In genomic region chr14:92515510-92516343, GRCh38 we compare ENCODE assay signal across 10 cellular contexts. TPM values are rescaled to one million over a fixed set of nuclear protein-coding genes. Genes with fewer than 3 reads are reported as not detected.
DNase-seq lines count a peak whose midpoint lies in the region; ATAC-seq and TF ChIP-seq lines count a peak whose summit lies in the region.
"Had no signal": no experiment of that assay in that cellular context is flagged by ENCODE, and none has a peak within 500 bp of the region (broad histone marks: within the 10 kb centered on the region; RNA-seq: fewer than 3 reads in every experiment).

No MANE protein-coding gene starts in this region.

- H3K4me3 ChIP-seq in CD8-positive, alpha-beta memory T cell (ENCODE audit: low read length): no peak overlapping the region
- H3K4me3 ChIP-seq in Loucy (ENCODE audit: low read length, poor library complexity, severe bottlenecking): peak overlapping the region; percentile 96
- peak overlapping the region; percentile 85 for H3K4me3 ChIP-seq in coronary artery
- no peak overlapping the region for H3K4me3 ChIP-seq in parathyroid adenoma (ENCODE audit: low read depth, low read length)

- H3K4me2 ChIP-seq in Loucy (ENCODE audit: low read depth, low read length, poor library complexity, severe bottlenecking): peak overlapping the region; percentile 97
- H3K4me2 ChIP-seq in parathyroid adenoma (ENCODE audit: low read length): no peak overlapping the region

- peak overlapping the region; percentile 15 for H3K27ac ChIP-seq in CD8-positive, alpha-beta memory T cell (ENCODE audit: low read depth, low read length)
- H3K27ac ChIP-seq in coronary artery (peak overlapping the region; percentile 87 to 91), parathyroid adenoma (peak overlapping the region; percentile 34)

- H3K4me3 Mint-ChIP-seq in CD8-positive, alpha-beta memory T cell: peak overlapping the region; percentile 68 to 92 (median 83)

- DNase-seq in CD8-positive, alpha-beta memory T cell: no peak
- DNase-seq in coronary artery (ENCODE audit: low spot score) (peak; percentile 54), Ammon's horn (ENCODE audit: low spot score) (no peak), NCI-H1436 treated with DMSO at 0.1 percent for 48 hours (lab: John Stamatoyannopoulos, UW) (no peak)
- DNase-seq: kidney, NCI-H2227 treated with DMSO at 0.1 percent for 48 hours, SW 1271 had no signal

- H3K4me1 Mint-ChIP-seq in CD8-positive, alpha-beta memory T cell: peaks cover 66 to 85% (median 68%) of the 10 kb centered on the region in 3 donors

- no peaks in the 10 kb centered on the region for H3K36me3 ChIP-seq in CD8-positive, alpha-beta memory T cell (ENCODE audit: insufficient read depth, low read length)
- no peaks in the 10 kb centered on the region for H3K36me3 ChIP-seq in Loucy (ENCODE audit: insufficient read depth, low read length)
- no peaks in the 10 kb centered on the region for H3K36me3 ChIP-seq in parathyroid adenoma (ENCODE audit: control insufficient read depth, insufficient read depth, low read length)

- H3K9me3 ChIP-seq in CD8-positive, alpha-beta memory T cell (ENCODE audit: low read length): no peaks in the 10 kb centered on the region
- H3K9me3 ChIP-seq in Loucy (ENCODE audit: insufficient read depth, low read depth, low read length): no peaks in the 10 kb centered on the region
- H3K9me3 ChIP-seq in parathyroid adenoma (ENCODE audit: control insufficient read depth, low read length): no peaks in the 10 kb centered on the region

- CTCF ChIA-PET in CD8-positive, alpha-beta memory T cell (lab: Charles Lee): interaction anchor here (0.6 to 2.7 kb wide), 4 partner anchors 24 to 999 kb away, joined by 3 to 6 read pairs (median 3); no protein-coding TSS in a partner anchor

- peaks cover 0 to 3% (median 0%) of the 10 kb centered on the region in 3 donors for H3K36me3 Mint-ChIP-seq in CD8-positive, alpha-beta memory T cell

- H3K27me3 Mint-ChIP-seq in CD8-positive, alpha-beta memory T cell: peaks cover 0 to 3% of the 10 kb centered on the region in 2 donors

- no peaks in the 10 kb centered on the region for H3F3A ChIP-seq in Loucy (ENCODE audit: low read depth)

- H3K9ac ChIP-seq in Loucy (ENCODE audit: low read depth, low read length, poor library complexity, severe bottlenecking): peak overlapping the region; percentile 96
- H3K9ac ChIP-seq in parathyroid adenoma: no peak overlapping the region

- no peak for ATAC-seq in GM21528 (IDR thresholded peaks at IDR 0.05; ENCODE audit: low FRiP score, unreplicated experiment)

- H4K20me1 ChIP-seq in Loucy (ENCODE audit: insufficient read depth, low read length, poor library complexity, severe bottlenecking): peaks cover 9% of the 10 kb centered on the region

- H3K79me2 ChIP-seq in Loucy (ENCODE audit: insufficient read depth, low read length) (peaks cover 86% of the 10 kb centered on the region), parathyroid adenoma (peaks cover 28% of the 10 kb centered on the region)

- H3K27ac Mint-ChIP-seq in CD8-positive, alpha-beta memory T cell: peak overlapping the region; percentile 75 to 94 (median 90)

- H3K27me3 ChIP-seq in CD8-positive, alpha-beta memory T cell (ENCODE audit: insufficient read depth, low read length, poor library complexity, severe bottlenecking): no peaks in the 10 kb centered on the region
- H3K27me3 ChIP-seq in Loucy (ENCODE audit: insufficient read depth, low read length, poor library complexity, severe bottlenecking) (peaks cover 7% of the 10 kb centered on the region), parathyroid adenoma (ENCODE audit: control insufficient read depth, insufficient read depth, low read length) (no peaks in the 10 kb centered on the region)

- peaks cover 61% of the 10 kb centered on the region for H3K4me1 ChIP-seq in CD8-positive, alpha-beta memory T cell (ENCODE audit: insufficient read depth, low read length)
- H3K4me1 ChIP-seq in Loucy (ENCODE audit: insufficient read depth, low read length, poor library complexity, severe bottlenecking) (peaks cover 75% of the 10 kb centered on the region), parathyroid adenoma (peaks cover 14% of the 10 kb centered on the region)

- no peaks in the 10 kb centered on the region for H3K9me3 Mint-ChIP-seq in CD8-positive, alpha-beta memory T cell

- no peak overlapping the region for H2AFZ ChIP-seq in Loucy (ENCODE audit: low read length)
- no peak overlapping the region for H2AFZ ChIP-seq in parathyroid adenoma

- TF ChIP-seq CTCF in Loucy (conservative IDR thresholded peaks at IDR 0.05; ENCODE audit: low read length): no peak
- TF ChIP-seq CTCF in coronary artery (IDR thresholded peaks at IDR 0.05): no peak
- no peak for TF ChIP-seq CTCF in parathyroid adenoma (IDR thresholded peaks at IDR 0.05)

- no peaks in the 10 kb centered on the region for H3K9me2 ChIP-seq in Loucy (replicated peaks; ENCODE audit: low read depth, low read length)

- POLR2A ChIA-PET in CD8-positive, alpha-beta memory T cell (lab: Charles Lee): no interaction called here

RNA-seq across cellular contexts. Expression of gene RIN3, which starts 2.1 kb away (rescaled TPM):
- 10 to 100 TPM; 46.0 to 47.4 TPM for total RNA-seq in CD8-positive, alpha-beta memory T cell
- 31.9 TPM for polyA plus RNA-seq in CD8-positive, alpha-beta memory T cell

Comparison
In these comparisons a context has a peak if more than half of its experiments do, and no peak if none do; other contexts are left out.
1. H3K27ac ChIP-seq: peak in every context shown above with its lines; median percentile 89 in coronary artery; 34 in parathyroid adenoma; 15 in CD8-positive, alpha-beta memory T cell.
2. H3K4me3 ChIP-seq: peak in Loucy (single experiment) and coronary artery (single experiment); none in CD8-positive, alpha-beta memory T cell (single experiment) and parathyroid adenoma (single experiment).